13 cellular contexts compared by ENCODE assay signal in genomic region chr2:184890311-184890710, GRCh38.
DNase-seq lines count a peak whose midpoint lies in the region; ATAC-seq and TF ChIP-seq lines count a peak whose summit lies in the region.
"Had no signal": no experiment of that assay in that cellular context is flagged by ENCODE, and none has a peak within 500 bp of the region (broad histone marks: within the 10 kb centered on the region; RNA-seq: fewer than 3 reads in every experiment).

No MANE protein-coding gene starts in this region.

- peaks cover 0 to 5% (median 0%) of the 10 kb centered on the region in 3 donors for H3K9me3 ChIP-seq in esophagus squamous epithelium
- H3K9me3 ChIP-seq: vagina had no signal

- H3K4me3 ChIP-seq in fibroblast of pulmonary artery (replicated peaks; ENCODE audit: low read depth, low read length) (no peak overlapping the region), esophagus squamous epithelium (no peak overlapping the region)
- H3K4me3 ChIP-seq: vagina had no signal

- intact Hi-C loops in esophagus squamous epithelium (cut with DNase I): no loop called here

- H3K36me3 ChIP-seq in esophagus squamous epithelium: no peaks in the 10 kb centered on the region
- H3K36me3 ChIP-seq: vagina had no signal

- TF ChIP-seq CTCF in fibroblast of pulmonary artery (IDR thresholded peaks at IDR 0.05; ENCODE audit: low read length, missing control alignments) (no peak), esophagus squamous epithelium (IDR thresholded peaks at IDR 0.05) (no peak)

- H3K27ac ChIP-seq in esophagus squamous epithelium: no peak overlapping the region
- H3K27ac ChIP-seq: vagina had no signal

- no peaks in the 10 kb centered on the region for H3K4me1 ChIP-seq in esophagus squamous epithelium
- H3K4me1 ChIP-seq: vagina had no signal

- no peaks in the 10 kb centered on the region for H3K27me3 ChIP-seq in esophagus squamous epithelium
- H3K27me3 ChIP-seq: vagina had no signal

- ATAC-seq in GM18858 (IDR thresholded peaks at IDR 0.05; ENCODE audit: unreplicated experiment) (peak; percentile 77), GM21390 (IDR thresholded peaks at IDR 0.05; ENCODE audit: unreplicated experiment) (peak; percentile 80), HG03565 (IDR thresholded peaks at IDR 0.05; ENCODE audit: unreplicated experiment) (peak; percentile 49), GM19351 (IDR thresholded peaks at IDR 0.05; ENCODE audit: unreplicated experiment) (no peak)
- ATAC-seq: activated CD4-positive, CD25-positive, alpha-beta regulatory T cell treated with anti-CD3 and anti-CD28 coated beads, Interleukin-2, amount 50 U/mL, for 24 hours had no signal

- no peak for TF ChIP-seq POLR2A in esophagus squamous epithelium (IDR thresholded peaks at IDR 0.05)

- DNase-seq in fibroblast of pulmonary artery (ENCODE audit: low read depth) (peak; percentile 1), NOMO-1 (lab: John Stamatoyannopoulos, UW; ENCODE audit: unreplicated experiment in 2 of 2) (no peak), esophagus squamous epithelium (lab: John Stamatoyannopoulos, UW) (no peak)
- DNase-seq: activated naive CD8-positive, alpha-beta T cell treated with anti-CD3 and anti-CD28 coated beads, Interleukin-2, amount 10 ng/mL, durations not matched to agents 7 days and 5 days; head of caudate nucleus; kidney glomerular epithelial cell; occipital lobe had no signal
